Comparison of ENCODE assay signal across 9 cellular contexts in the genomic region with DNA sequence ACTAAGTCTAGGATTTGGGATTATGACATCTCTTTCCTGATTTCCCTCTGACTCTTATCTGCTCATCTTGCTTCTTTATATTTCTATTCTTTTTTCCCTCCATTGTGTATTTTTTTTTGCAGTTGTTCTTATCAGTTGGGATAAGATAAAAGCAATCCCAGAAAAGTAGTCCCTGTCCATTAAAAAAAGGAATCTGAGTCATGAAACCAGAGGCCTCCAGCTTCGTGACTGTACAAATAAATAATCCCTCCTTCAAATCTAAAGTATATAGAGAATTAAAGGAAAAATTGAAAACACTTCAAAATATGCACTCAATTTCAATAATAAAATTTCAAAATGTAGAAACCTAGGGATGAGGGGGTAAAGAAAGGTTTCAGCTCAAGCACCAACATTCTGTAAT.
"Had no signal": no experiment of that assay in that cellular context is flagged by ENCODE, and none has a peak within 500 bp of the region (broad histone marks: within the 10 kb centered on the region; RNA-seq: fewer than 3 reads in every experiment).

No MANE protein-coding gene starts in this region.

- H3K9me3 ChIP-seq: HAP-1 had no signal

- ATAC-seq: GM23338, HCT116 had no signal

- H3K27ac ChIP-seq: GM23248 had no signal

- H3K36me3 ChIP-seq: HAP-1 had no signal

- H3K4me3 ChIP-seq: GM23248, GM23338, HAP-1 had no signal

- H3K4me1 ChIP-seq: HAP-1 had no signal

- DNase-seq: GM23248, GOT3, H7, H9, HCEC 1CT, HFFc6 had no signal
